ENCODE assay signal across 1 cellular context in the genomic region with DNA sequence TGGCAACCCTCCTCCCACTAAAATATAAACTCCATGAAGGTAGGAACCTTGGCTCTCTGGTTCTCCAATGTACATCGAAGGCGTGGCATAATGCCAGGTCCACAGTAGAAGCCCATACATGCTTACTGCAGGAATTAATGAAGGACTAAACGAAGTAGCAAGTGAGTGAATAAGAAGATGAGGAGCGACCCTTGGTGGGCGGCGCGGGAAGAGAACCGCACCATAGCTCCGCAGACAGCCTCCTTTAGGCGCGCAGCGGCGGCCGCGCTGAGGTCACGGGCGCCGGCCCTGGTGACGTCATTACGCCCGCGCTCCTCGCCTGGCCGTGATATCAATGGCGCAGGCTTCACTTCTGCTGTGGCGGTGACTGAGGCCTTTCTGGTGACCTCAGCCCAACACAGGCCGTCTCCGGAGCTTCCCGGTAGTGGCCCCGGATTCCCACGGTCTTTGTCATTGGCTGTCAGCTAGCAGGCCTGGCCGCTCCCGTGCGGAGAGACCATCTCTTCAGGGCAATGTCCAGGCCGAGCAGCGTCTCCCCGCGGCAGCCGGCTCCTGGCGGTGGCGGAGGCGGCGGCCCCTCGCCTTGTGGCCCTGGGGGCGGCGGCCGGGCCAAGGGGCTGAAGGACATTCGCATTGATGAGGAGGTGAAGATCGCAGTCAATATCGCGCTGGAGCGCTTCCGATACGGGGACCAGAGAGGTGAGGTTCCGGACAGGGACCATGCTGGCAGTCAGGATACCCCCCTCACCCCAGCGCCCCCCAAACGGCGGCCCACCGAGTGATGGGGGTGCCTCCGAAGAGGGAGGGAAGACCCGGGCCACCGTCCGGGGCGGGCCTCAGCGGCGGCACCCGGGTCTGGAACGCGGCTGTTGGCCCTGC.
A peak's percentile ranks its signal among the peaks of the same experiment; 100 is the strongest.
TF ChIP-seq lines count a peak whose summit lies in the region.

TSS of gene YTHDC2 (plus strand) at position 311 of the 879 bp plus-strand sequence. CDS start at position 513, 202 bp downstream.

TF ChIP-seq in HepG2, 621 proteins besides CTCF, POLR2A, EP300 and RAD21 (continued from another document and continues in another):
- TF ChIP-seq IKZF5 (CRISPR knock-in tag; IDR thresholded peaks at IDR 0.05) (peak; percentile 90), MAFK (conservative IDR thresholded peaks at IDR 0.05 in 1 of 2, IDR thresholded peaks at IDR 0.05 in 1 of 2; ENCODE audit: low read length in 2 of 2) (no peak), ZNF563 (CRISPR knock-in tag; IDR thresholded peaks at IDR 0.05) (peak; percentile 73; the same call in 1 of the 2 replicates), HOXA5 (CRISPR knock-in tag; IDR thresholded peaks at IDR 0.05) (no peak), ZNF260 (CRISPR knock-in tag; IDR thresholded peaks at IDR 0.05; ENCODE audit: borderline replicate concordance, low read depth) (no peak), ASH2L (IDR thresholded peaks at IDR 0.05; ENCODE audit: insufficient read length, low read depth, low read length) (peak; percentile 46), MTA1 (CRISPR knock-in tag; IDR thresholded peaks at IDR 0.05; ENCODE audit: borderline replicate concordance) (peak; percentile 90), ZFP36 (IDR thresholded peaks at IDR 0.05; ENCODE audit: borderline replicate concordance, low read depth, low read length, partially characterized antibody) (no peak), ATM (IDR thresholded peaks at IDR 0.05; ENCODE audit: borderline replicate concordance) (no peak), BCL6 (CRISPR knock-in tag; IDR thresholded peaks at IDR 0.05) (peak; percentile 46), ZNF564 (CRISPR knock-in tag; IDR thresholded peaks at IDR 0.05) (no peak; the same call in 1 of the 2 replicates), ZNF619 (CRISPR knock-in tag; IDR thresholded peaks at IDR 0.05) (no peak), SNAPC4 (CRISPR knock-in tag; IDR thresholded peaks at IDR 0.05) (no peak), PHF5A (CRISPR knock-in tag; IDR thresholded peaks at IDR 0.05; ENCODE audit: low read depth, unreplicated experiment) (no peak), ZNF737 (CRISPR knock-in tag; IDR thresholded peaks at IDR 0.05; ENCODE audit: borderline replicate concordance) (no peak), IKZF1 (IDR thresholded peaks at IDR 0.05) (no peak), ZNF142 (CRISPR knock-in tag; IDR thresholded peaks at IDR 0.05) (no peak), KLF16 (CRISPR knock-in tag; IDR thresholded peaks at IDR 0.05) (peak in 1 of 2 experiments; percentile 82; a peak in 1 of 4 replicates), ZNF510 (CRISPR knock-in tag; IDR thresholded peaks at IDR 0.05; ENCODE audit: low read depth) (peak; percentile 83; the same call in 1 of the 2 replicates), ZBTB38 (CRISPR knock-in tag; IDR thresholded peaks at IDR 0.05) (0 out of 2 replicates have a peak, but pooled peaks have one; percentile 21), ZNF282 (IDR thresholded peaks at IDR 0.05; ENCODE audit: partially characterized antibody) (no peak), ZNF10 (CRISPR knock-in tag; IDR thresholded peaks at IDR 0.05; ENCODE audit: borderline replicate concordance, low read depth) (no peak), SMARCE1 (IDR thresholded peaks at IDR 0.05; ENCODE audit: borderline replicate concordance) (no peak), HNRNPUL1 (IDR thresholded peaks at IDR 0.05; ENCODE audit: low read depth, low read length) (no peak), ZNF713 (CRISPR knock-in tag; IDR thresholded peaks at IDR 0.05) (no peak), HES4 (CRISPR knock-in tag; IDR thresholded peaks at IDR 0.05; ENCODE audit: borderline replicate concordance) (peak; percentile 69; the same call in 1 of the 2 replicates), BCL3 (CRISPR knock-in tag; IDR thresholded peaks at IDR 0.05) (peak; percentile 70; the same call in 1 of the 2 replicates), NFAT5 (CRISPR knock-in tag; IDR thresholded peaks at IDR 0.05) (no peak; the same call in 1 of the 2 replicates)
- TF ChIP-seq, protein P1, sequence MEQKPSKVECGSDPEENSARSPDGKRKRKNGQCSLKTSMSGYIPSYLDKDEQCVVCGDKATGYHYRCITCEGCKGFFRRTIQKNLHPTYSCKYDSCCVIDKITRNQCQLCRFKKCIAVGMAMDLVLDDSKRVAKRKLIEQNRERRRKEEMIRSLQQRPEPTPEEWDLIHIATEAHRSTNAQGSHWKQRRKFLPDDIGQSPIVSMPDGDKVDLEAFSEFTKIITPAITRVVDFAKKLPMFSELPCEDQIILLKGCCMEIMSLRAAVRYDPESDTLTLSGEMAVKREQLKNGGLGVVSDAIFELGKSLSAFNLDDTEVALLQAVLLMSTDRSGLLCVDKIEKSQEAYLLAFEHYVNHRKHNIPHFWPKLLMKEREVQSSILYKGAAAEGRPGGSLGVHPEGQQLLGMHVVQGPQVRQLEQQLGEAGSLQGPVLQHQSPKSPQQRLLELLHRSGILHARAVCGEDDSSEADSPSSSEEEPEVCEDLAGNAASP (CRISPR knock-in tag; IDR thresholded peaks at IDR 0.05; ENCODE audit: borderline replicate concordance) = peak; percentile 34; the same call in 1 of the 2 replicates
